Comparison of ENCODE assay signal across 22 cellular contexts in genomic region chr4:8494983-8495548, GRCh38. TPM values are rescaled to one million over a fixed set of nuclear protein-coding genes. Genes with fewer than 3 reads are reported as not detected.
DNase-seq lines count a peak whose midpoint lies in the region; ATAC-seq, FAIRE-seq and TF ChIP-seq lines count a peak whose summit lies in the region.
"Had no signal": no experiment of that assay in that cellular context is flagged by ENCODE, and none has a peak within 500 bp of the region (broad histone marks: within the 10 kb centered on the region; RNA-seq: fewer than 3 reads in every experiment).

No MANE protein-coding gene starts in this region.

- H2BK5ac ChIP-seq in H9 (ENCODE audit: insufficient read length, low read length) (no peak overlapping the region), H1 (ENCODE audit: low read depth, low read length) (no peak overlapping the region)

- H2BK20ac ChIP-seq in H9 (ENCODE audit: low read depth, low read length, poor library complexity, severe bottlenecking) (no peak overlapping the region), H1 (ENCODE audit: low read length) (no peak overlapping the region)

- H3K9me3 ChIP-seq in BLaER1 (peaks cover 42% of the 10 kb centered on the region), H9 (ENCODE audit: control insufficient read depth, low read depth, low read length) (no peaks in the 10 kb centered on the region), H1 (ENCODE audit: insufficient read depth in 2 of 2, low read depth in 1 of 2, low read length in 1 of 2) (peaks cover 0 to 4% of the 10 kb centered on the region in 2 experiments; a peak in 2 of 4 replicates), osteoblast (ENCODE audit: low read depth, low read length) (no peaks in the 10 kb centered on the region), HAP-1 (no peaks in the 10 kb centered on the region)

- peaks cover 48 to 54% of the 10 kb centered on the region in 2 experiments for H3K4me1 Mint-ChIP-seq in H9
- H3K4me1 Mint-ChIP-seq: CD4-positive, CD25-positive, alpha-beta regulatory T cell; CD8-positive, alpha-beta memory T cell; IgD-negative memory B cell had no signal

- H3K18ac ChIP-seq in H9 (ENCODE audit: insufficient read length, low read depth, low read length) = no peak overlapping the region
- no peak overlapping the region for H3K18ac ChIP-seq in H1 (ENCODE audit: extremely low read depth, low read length)

- TF ChIP-seq EP300 in H1 (IDR thresholded peaks at IDR 0.05; ENCODE audit: borderline replicate concordance in 1 of 2, low read depth in 2 of 2, low read length in 2 of 2) = no peak

- H2AK5ac ChIP-seq in H9 (ENCODE audit: insufficient read length, low read length) = no peak overlapping the region
- H2AK5ac ChIP-seq in H1 (ENCODE audit: low read depth, low read length) = no peak overlapping the region

- CTCF ChIA-PET in H1 (lab: Charles Lee; ENCODE audit: partially characterized antibody) = interaction anchor here (0.6 to 2.3 kb wide), 14 partner anchors 9 to 1813 kb away, joined by 3 to 11 read pairs (median 4); no protein-coding TSS in a partner anchor

- H3K4me3 Mint-ChIP-seq in H9 = no peak overlapping the region
- H3K4me3 Mint-ChIP-seq: CD4-positive, CD25-positive, alpha-beta regulatory T cell; CD8-positive, alpha-beta memory T cell; IgD-negative memory B cell had no signal

- in situ Hi-C loops in HAP-1 (cut with MboI; ENCODE audit: low sequenced_read_pairs) = no loop called here

- FAIRE-seq in H1 (lab: Jason Lieb, UNC) = no peak
- FAIRE-seq: GM12878, GM19239 had no signal

- H4K8ac ChIP-seq in H9 (replicated peaks; ENCODE audit: insufficient read length, low read depth, low read length) (no peak overlapping the region), H1 (ENCODE audit: extremely low read depth, insufficient read depth, low read length) (no peak overlapping the region)

- H4K5ac ChIP-seq in H9 (ENCODE audit: insufficient read length, low read depth, low read length) (no peak overlapping the region), H1 (ENCODE audit: insufficient read length, low read depth, low read length) (no peak overlapping the region)

- H3K79me1 ChIP-seq in H9 (ENCODE audit: insufficient read depth, low read depth, low read length, poor library complexity, severe bottlenecking) (no peaks in the 10 kb centered on the region), H1 (ENCODE audit: low read depth, low read length) (no peaks in the 10 kb centered on the region)

- peaks cover 18 to 23% (median 22%) of the 10 kb centered on the region in 3 experiments for H3K36me3 Mint-ChIP-seq in H9 (ENCODE audit: insufficient read depth in 1 of 3, low read depth in 3 of 3)

- TF ChIP-seq CTCF in H9 (conservative IDR thresholded peaks at IDR 0.05) = no peak
- TF ChIP-seq CTCF in H1 (IDR thresholded peaks at IDR 0.05; ENCODE audit: control extremely low read depth in 1 of 3, insufficient read depth in 1 of 3, low read depth in 1 of 3, low read length in 3 of 3) = no peak
- no peak for TF ChIP-seq CTCF in osteoblast (IDR thresholded peaks at IDR 0.05; ENCODE audit: extremely low read depth, low read depth, low read length)

- H3K14ac ChIP-seq in H9 (ENCODE audit: insufficient read depth, low read length) = peak overlapping the region; percentile 81; the same call in 1 of the 2 replicates
- H3K14ac ChIP-seq in H1 (ENCODE audit: insufficient read length) = no peak overlapping the region

- H3K4me1 ChIP-seq in BLaER1 (peaks cover 36% of the 10 kb centered on the region), H9 (ENCODE audit: insufficient read depth, low read length) (peaks cover 4% of the 10 kb centered on the region; the same call in 1 of the 2 replicates), H1 (replicated peaks in 1 of 4; ENCODE audit: control insufficient read depth in 3 of 4, insufficient read depth in 4 of 4, low read length in 3 of 4) (peaks cover 0 to 13% (median 3%) of the 10 kb centered on the region in 4 experiments; a peak in 5 of 7 replicates), osteoblast (ENCODE audit: insufficient read depth, low read length) (no peaks in the 10 kb centered on the region), HAP-1 (peaks cover 8% of the 10 kb centered on the region)

- no peak overlapping the region for H2BK15ac ChIP-seq in H9 (ENCODE audit: low read depth, low read length)
- H2BK15ac ChIP-seq in H1 (ENCODE audit: low read length) = no peak overlapping the region; the same call in 1 of the 2 replicates

- H3T11ph ChIP-seq in H9 (ENCODE audit: low read length) = no peak overlapping the region

- H2BK120ac ChIP-seq in H9 (ENCODE audit: low read depth, low read length, poor library complexity, severe bottlenecking) = no peak overlapping the region
- H2BK120ac ChIP-seq in H1 (replicated peaks; ENCODE audit: low read depth, low read length) = no peak overlapping the region

- H4K91ac ChIP-seq in H9 (ENCODE audit: insufficient read length, low read depth, low read length) = peak overlapping the region; percentile 34
- no peak overlapping the region for H4K91ac ChIP-seq in H1 (replicated peaks; ENCODE audit: insufficient read length, low read length)

- 0 out of 2 replicates have a peak, but pooled peaks cover 4% of the 10 kb centered on the region for H3K36me3 ChIP-seq in BLaER1
- no peaks in the 10 kb centered on the region for H3K36me3 ChIP-seq in H1 (ENCODE audit: control insufficient read depth in 2 of 4, insufficient read depth in 4 of 4, low read length in 3 of 4)
- no peaks in the 10 kb centered on the region for H3K36me3 ChIP-seq in osteoblast (ENCODE audit: insufficient read depth, low read length)
- H3K36me3 ChIP-seq in HAP-1 (replicated peaks) = no peaks in the 10 kb centered on the region

- H3K27ac ChIP-seq in BLaER1 (no peak overlapping the region), H9 (ENCODE audit: insufficient read length, low read depth, low read length) (peak overlapping the region; percentile 93), H1 (ENCODE audit: low read depth, low read length) (no peak overlapping the region; the same call in 1 of the 2 replicates), osteoblast (ENCODE audit: low read depth, low read length) (no peak overlapping the region)
- H3K27ac ChIP-seq: HL-60, KMS-11 had no signal

- POLR2A ChIA-PET in H1 (lab: Charles Lee; ENCODE audit: partially characterized antibody) = interaction anchor here (1.4 kb wide), 2 partner anchors 12 to 14 kb away, joined by 3 read pairs; no protein-coding TSS in a partner anchor

- H2AFZ ChIP-seq in H9 (ENCODE audit: low read length) = no peak overlapping the region
- H2AFZ ChIP-seq in H1 (ENCODE audit: low read length) = no peak overlapping the region
- H2AFZ ChIP-seq in osteoblast (ENCODE audit: low read length) = no peak overlapping the region

- no peaks in the 10 kb centered on the region for H3K27me3 ChIP-seq in BLaER1
- H3K27me3 ChIP-seq in H9 (ENCODE audit: insufficient read depth, low read length) = no peaks in the 10 kb centered on the region
- H3K27me3 ChIP-seq in H1 (replicated peaks in 1 of 4; ENCODE audit: control insufficient read depth in 3 of 4, extremely low read depth in 1 of 4, insufficient read depth in 3 of 4, low read length in 3 of 4) = no peaks in the 10 kb centered on the region
- peaks cover 5% of the 10 kb centered on the region for H3K27me3 ChIP-seq in osteoblast (ENCODE audit: insufficient read depth, low read length)
- H3K27me3 ChIP-seq in HAP-1 (ENCODE audit: low read depth) = no peaks in the 10 kb centered on the region

- H3K79me2 ChIP-seq in H9 (ENCODE audit: insufficient read depth, low read length) (no peaks in the 10 kb centered on the region), H1 (ENCODE audit: control insufficient read depth in 1 of 2, insufficient read depth in 2 of 2, low read length in 2 of 2) (no peaks in the 10 kb centered on the region), osteoblast (ENCODE audit: insufficient read depth, low read length) (no peaks in the 10 kb centered on the region)

- H3K56ac ChIP-seq in H9 (ENCODE audit: insufficient read length, low read depth, low read length) (no peak overlapping the region), H1 (replicated peaks; ENCODE audit: insufficient read length, low read depth, low read length) (no peak overlapping the region)

- H3K9ac ChIP-seq in BLaER1 = no peak overlapping the region
- H3K9ac ChIP-seq in H9 (ENCODE audit: extremely low read depth, insufficient read length, low read length) = no peak overlapping the region
- H3K9ac ChIP-seq in H1 (replicated peaks in 1 of 4; ENCODE audit: extremely low read depth in 1 of 4, low read depth in 3 of 4, low read length in 3 of 4) = no peak overlapping the region
- H3K9ac ChIP-seq: KMS-11 had no signal

- H2BK12ac ChIP-seq in H9 (ENCODE audit: insufficient read length, low read depth, low read length) (no peak overlapping the region), H1 (ENCODE audit: low read depth, low read length) (no peak overlapping the region)

- DNase-seq in H9 (no peak), H1 (ENCODE audit: low read depth in 1 of 2, low spot score in 2 of 2) (no peak), osteoblast (ENCODE audit: insufficient read length, low spot score, missing footprints) (peak; percentile 34), HAP-1 (ENCODE audit: low spot score in 2 of 2) (no peak), KG1 (lab: John Stamatoyannopoulos, UW) (no peak)
- DNase-seq: 8988T; C1 segment of cervical spinal cord; CD4-positive, CD25-positive, alpha-beta regulatory T cell; CD8-positive, alpha-beta memory T cell; COR-L47; DMS 273 treated with DMSO at 0.1 percent for 48 hours; DMS53; EL; GOT3; HCEC 1CT had no signal

- ATAC-seq in GM21825 (IDR thresholded peaks at IDR 0.05; ENCODE audit: unreplicated experiment) = no peak
- ATAC-seq: GM12878 had no signal

- H3K4me3 ChIP-seq in BLaER1 = no peak overlapping the region
- H3K4me3 ChIP-seq in H1 (ENCODE audit: extremely low read depth in 1 of 4, insufficient read depth in 2 of 4, low read depth in 3 of 4, low read length in 4 of 4) = no peak overlapping the region
- H3K4me3 ChIP-seq in osteoblast (ENCODE audit: insufficient read depth, low read length) = no peak overlapping the region
- H3K4me3 ChIP-seq in HAP-1 = no peak overlapping the region
- H3K4me3 ChIP-seq: GM12878 had no signal

- H3K4ac ChIP-seq in H9 (ENCODE audit: low read depth, low read length) = no peak overlapping the region; the same call in 1 of the 2 replicates
- H3K4ac ChIP-seq in H1 (replicated peaks; ENCODE audit: insufficient read length, low read depth, low read length) = no peak overlapping the region

- H4K20me1 ChIP-seq in BLaER1 (no peaks in the 10 kb centered on the region), H9 (ENCODE audit: control insufficient read depth, insufficient read depth, insufficient read length) (no peaks in the 10 kb centered on the region), H1 (replicated peaks in 1 of 2; ENCODE audit: control insufficient read depth in 1 of 2, insufficient read depth in 2 of 2, low read length in 2 of 2) (no peaks in the 10 kb centered on the region), osteoblast (ENCODE audit: insufficient read depth, low read length) (no peaks in the 10 kb centered on the region)

- no CpG with 5 or more reads among the region's 5 CpGs for WGBS in H9 (ENCODE audit: extremely low coverage, insufficient read length, low lambda C conversion rate)
- 89% methylated on average over 5 of the region's 5 CpGs; no CpG with 5 or more reads in 1 of the 2 experiments for WGBS in H1 (ENCODE audit: extremely low coverage in 1 of 2, insufficient coverage in 1 of 2, insufficient read length in 1 of 2, insufficient replicate concordance in 2 of 2, low coverage in 1 of 2, low lambda C conversion rate in 2 of 2, missing lambda C conversion rate in 1 of 2), 2 experiments

- peaks cover 13 to 17% of the 10 kb centered on the region in 2 experiments for H3K9me3 Mint-ChIP-seq in H9

- TF ChIP-seq RAD21 in H1 (IDR thresholded peaks at IDR 0.05 in 1 of 2, conservative IDR thresholded peaks at IDR 0.05 in 1 of 2; ENCODE audit: low read depth in 2 of 2, low read length in 2 of 2) = no peak

- H3K23ac ChIP-seq in H9 (ENCODE audit: insufficient read length, low read depth, low read length) (no peak overlapping the region), H1 (ENCODE audit: insufficient read length) (no peak overlapping the region)

- peak overlapping the region; percentile 25 to 92 (median 79); a peak in 5 of 7 replicates for H3K27ac Mint-ChIP-seq in H9
- H3K27ac Mint-ChIP-seq: CD4-positive, CD25-positive, alpha-beta regulatory T cell; CD8-positive, alpha-beta memory T cell; IgD-negative memory B cell had no signal

- TF ChIP-seq POLR2A in H1 (IDR thresholded peaks at IDR 0.05; ENCODE audit: control extremely low read depth in 1 of 2, low read depth in 2 of 2, low read length in 2 of 2) = no peak

- H3K23me2 ChIP-seq in H9 (ENCODE audit: insufficient read length, low read depth, low read length, poor library complexity, severe bottlenecking) (peaks cover 2% of the 10 kb centered on the region), H1 (ENCODE audit: low read depth, low read length) (no peaks in the 10 kb centered on the region)

- no peaks in the 10 kb centered on the region for H3K27me3 Mint-ChIP-seq in H9 (ENCODE audit: low read depth)
- H3K27me3 Mint-ChIP-seq: CD4-positive, CD25-positive, alpha-beta regulatory T cell had no signal

- H3K4me2 ChIP-seq in BLaER1 (peak overlapping the region; percentile 49), H9 (ENCODE audit: insufficient read depth, insufficient read length, low read length) (no peak overlapping the region), H1 (ENCODE audit: insufficient read depth in 1 of 2, low read depth in 2 of 2, low read length in 2 of 2) (no peak overlapping the region), osteoblast (ENCODE audit: insufficient read depth, low read length) (no peak overlapping the region)
- H3K4me2 ChIP-seq: KMS-11 had no signal

RNA-seq across cellular contexts. Expression of gene TRMT44, which starts 54.5 kb away (rescaled TPM):
- total RNA-seq in H9 (2021) (22.8 and 28.3 TPM in 2 replicates), osteoblast (19.7 and 21.7 TPM in 2 replicates)
- total RNA-seq in H1 (2021; fragmentation: NEBNext Ultra II Directional; extraction: Animal tissue kit (Norgen Biotek cat#: 25700)) = 20.1 and 23.9 TPM in 2 replicates
- polyA plus RNA-seq in H1 (2011; rRNA removed) = 8.6 and 11.6 TPM in 2 replicates
- polyA plus RNA-seq in H1 (2011; cell fraction: cytosol; rRNA removed) = 10.6 TPM
- 37.2 TPM for polyA plus RNA-seq in H1 (2011; cell fraction: nucleus; rRNA removed)
- polyA plus RNA-seq in H1 (2012, experiment 1 of 2) = 9.3 to 14.4 TPM (median 11.8 TPM) in 4 replicates
- 5.4 TPM for polyA plus RNA-seq in H1 (2012, experiment 2 of 2)
- 7.4 TPM for polyA plus RNA-seq in H1 (2013, experiment 1 of 2)
- polyA plus RNA-seq in H1 (2013, experiment 2 of 2) = 7.0 TPM
- 14.1 and 18.0 TPM in 2 replicates for polyA minus RNA-seq in H1 (2011; rRNA and poly(A)+ RNA removed)
- 19.2 TPM for polyA minus RNA-seq in H1 (2011; cell fraction: cytosol; rRNA and poly(A)+ RNA removed)
- polyA minus RNA-seq in H1 (2011; cell fraction: nucleus; rRNA and poly(A)+ RNA removed) = 52.7 TPM

RNA-seq across cellular contexts. Expression of gene ACOX3, which starts 54.5 kb away (rescaled TPM):
- total RNA-seq in H9 (2021) = 13.1 and 13.8 TPM in 2 replicates
- 9.9 and 10.2 TPM in 2 replicates for total RNA-seq in H1 (2021; fragmentation: NEBNext Ultra II Directional; extraction: Animal tissue kit (Norgen Biotek cat#: 25700))
- 2.5 and 4.3 TPM in 2 replicates for polyA plus RNA-seq in H1 (2011; rRNA removed)
- 3.5 TPM for polyA plus RNA-seq in H1 (2011; cell fraction: cytosol; rRNA removed)
- 4.9 TPM for polyA plus RNA-seq in H1 (2011; cell fraction: nucleus; rRNA removed)
- polyA plus RNA-seq in H1 (2012, experiment 1 of 2) = 5.7 to 10.4 TPM (median 7.9 TPM) in 4 replicates
- 8.1 TPM for polyA plus RNA-seq in H1 (2012, experiment 2 of 2)
- polyA plus RNA-seq in H1 (2013, experiment 1 of 2) = 6.0 TPM
- 5.7 TPM for polyA plus RNA-seq in H1 (2013, experiment 2 of 2)
- 5.4 and 9.0 TPM in 2 replicates for polyA minus RNA-seq in H1 (2011; rRNA and poly(A)+ RNA removed)
- 2.1 TPM for polyA minus RNA-seq in H1 (2011; cell fraction: cytosol; rRNA and poly(A)+ RNA removed)
- polyA minus RNA-seq in H1 (2011; cell fraction: nucleus; rRNA and poly(A)+ RNA removed) = 5.4 TPM
- 24.2 and 29.2 TPM in 2 replicates for total RNA-seq in osteoblast
